19 cellular contexts compared by ENCODE assay signal in the genomic region with DNA sequence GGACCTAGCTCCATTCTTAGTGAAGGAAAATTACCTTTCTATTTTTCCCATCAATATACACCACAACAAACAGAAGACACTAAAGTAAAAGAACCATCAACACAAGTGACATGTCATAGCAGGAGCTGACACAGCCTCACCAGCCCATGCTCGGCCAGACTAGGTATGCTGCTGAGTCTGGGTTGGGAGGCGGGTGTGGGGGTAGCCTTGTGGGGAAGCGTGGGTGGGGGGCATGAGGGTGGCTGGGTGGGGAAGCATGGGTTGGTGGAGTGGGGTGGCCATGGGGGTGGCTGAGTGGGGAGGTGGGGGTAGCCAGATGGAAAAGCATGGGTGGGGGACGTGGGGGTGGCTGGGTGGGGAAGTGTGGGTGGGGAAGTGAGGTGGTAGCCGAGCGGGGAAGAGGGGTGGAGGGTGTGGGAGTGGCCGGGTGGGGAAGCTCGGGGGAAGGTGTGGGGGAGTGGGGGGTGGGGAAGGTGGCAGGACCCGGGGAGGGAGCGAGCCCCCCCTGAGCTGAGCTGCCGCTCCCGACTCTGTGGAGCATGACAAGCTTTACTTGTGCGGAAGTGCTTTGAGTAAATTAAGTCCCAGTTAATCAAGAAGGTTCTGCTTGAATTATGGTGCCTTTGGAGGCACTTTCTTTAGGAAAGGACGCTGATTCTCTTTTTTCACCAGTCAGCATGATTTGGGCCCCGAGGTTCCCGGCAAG.
A peak's percentile ranks its signal among the peaks of the same experiment; 100 is the strongest.
DNase-seq lines count a peak whose midpoint lies in the region; ATAC-seq and TF ChIP-seq lines count a peak whose summit lies in the region.
"Had no signal": no experiment of that assay in that cellular context is flagged by ENCODE, and none has a peak within 500 bp of the region (broad histone marks: within the 10 kb centered on the region; RNA-seq: fewer than 3 reads in every experiment).

No MANE protein-coding gene starts in this region.

- H4K20me1 ChIP-seq in BLaER1 (no peaks in the 10 kb centered on the region), H9 (ENCODE audit: control insufficient read depth, insufficient read depth, insufficient read length) (no peaks in the 10 kb centered on the region)

- H3K23ac ChIP-seq in H9 (ENCODE audit: insufficient read length, low read depth, low read length): no peak overlapping the region

- no peak overlapping the region for H3K4me3 Mint-ChIP-seq in H9
- no peak overlapping the region for H3K4me3 Mint-ChIP-seq in endothelial cell (ENCODE audit: unreplicated experiment)
- no peak overlapping the region for H3K4me3 Mint-ChIP-seq in progenitor cell of endocrine pancreas (ENCODE audit: low read depth)
- H3K4me3 Mint-ChIP-seq: stimulated activated naive B cell treated with anti-CD40 and anti-IgM and Interleukin-4, amounts not matched to agents 10 μg/mL and 1 μg/mL and 100 μg/mL, for 72 hours had no signal

- no peak overlapping the region for H4K8ac ChIP-seq in H9 (replicated peaks; ENCODE audit: insufficient read length, low read depth, low read length)

- H3K27ac ChIP-seq in BLaER1 (peak overlapping the region; percentile 75), H9 (ENCODE audit: insufficient read length, low read depth, low read length) (no peak overlapping the region)
- H3K27ac ChIP-seq: adrenal gland, psoas muscle, upper lobe of left lung had no signal

- ATAC-seq in GM18858 (IDR thresholded peaks at IDR 0.05; ENCODE audit: unreplicated experiment) (no peak), GM19351 (IDR thresholded peaks at IDR 0.05; ENCODE audit: unreplicated experiment) (no peak), GM19023 (IDR thresholded peaks at IDR 0.05; ENCODE audit: unreplicated experiment) (no peak), HG03025 (IDR thresholded peaks at IDR 0.05; ENCODE audit: low FRiP score, unreplicated experiment) (no peak)
- ATAC-seq: HCT116; psoas muscle; stimulated activated naive B cell treated with anti-CD40 and anti-IgM and Interleukin-4, amounts not matched to agents 10 μg/mL and 1 μg/mL and 100 μg/mL, for 72 hours had no signal

- no peaks in the 10 kb centered on the region for H3K23me2 ChIP-seq in H9 (ENCODE audit: insufficient read length, low read depth, low read length, poor library complexity, severe bottlenecking)

- no peak overlapping the region for H2BK20ac ChIP-seq in H9 (ENCODE audit: low read depth, low read length, poor library complexity, severe bottlenecking)

- H3K27ac Mint-ChIP-seq in H9 (no peak overlapping the region; a peak in 1 of 7 replicates), endothelial cell (ENCODE audit: unreplicated experiment) (no peak overlapping the region), progenitor cell of endocrine pancreas (peak overlapping the region; percentile 29)
- H3K27ac Mint-ChIP-seq: stimulated activated naive B cell treated with anti-CD40 and anti-IgM and Interleukin-4, amounts not matched to agents 10 μg/mL and 1 μg/mL and 100 μg/mL, for 72 hours had no signal

- peaks cover 8% of the 10 kb centered on the region in 2 experiments for H3K4me1 Mint-ChIP-seq in H9
- no peaks in the 10 kb centered on the region for H3K4me1 Mint-ChIP-seq in endothelial cell (ENCODE audit: unreplicated experiment)
- no peaks in the 10 kb centered on the region for H3K4me1 Mint-ChIP-seq in progenitor cell of endocrine pancreas (ENCODE audit: low read depth)
- H3K4me1 Mint-ChIP-seq: stimulated activated naive B cell treated with anti-CD40 and anti-IgM and Interleukin-4, amounts not matched to agents 10 μg/mL and 1 μg/mL and 100 μg/mL, for 72 hours had no signal

- no peaks in the 10 kb centered on the region for H3K79me2 ChIP-seq in H9 (ENCODE audit: insufficient read depth, low read length)

- no peak overlapping the region for H2BK12ac ChIP-seq in H9 (ENCODE audit: insufficient read length, low read depth, low read length)

- H3K27me3 Mint-ChIP-seq in H9 (ENCODE audit: low read depth): peaks cover 3% of the 10 kb centered on the region; the same call in 1 of the 2 replicates
- H3K27me3 Mint-ChIP-seq in endothelial cell (ENCODE audit: unreplicated experiment): peaks cover 4% of the 10 kb centered on the region
- peaks cover 6% of the 10 kb centered on the region for H3K27me3 Mint-ChIP-seq in progenitor cell of endocrine pancreas

- H3K4me2 ChIP-seq in BLaER1 (peak overlapping the region; percentile 93), H9 (ENCODE audit: insufficient read depth, insufficient read length, low read length) (no peak overlapping the region)

- TF ChIP-seq CTCF in H9 (conservative IDR thresholded peaks at IDR 0.05): no peak
- TF ChIP-seq CTCF in endothelial cell (IDR thresholded peaks at IDR 0.05; ENCODE audit: unreplicated experiment): no peak
- TF ChIP-seq CTCF in progenitor cell of endocrine pancreas (IDR thresholded peaks at IDR 0.05; ENCODE audit: unreplicated experiment): no peak

- no peak overlapping the region for H2AK5ac ChIP-seq in H9 (ENCODE audit: insufficient read length, low read length)

- H3K36me3 Mint-ChIP-seq in H9 (ENCODE audit: insufficient read depth in 1 of 3, low read depth in 3 of 3) (no peaks in the 10 kb centered on the region), endothelial cell (ENCODE audit: low read depth, unreplicated experiment) (peaks cover 4% of the 10 kb centered on the region), progenitor cell of endocrine pancreas (ENCODE audit: insufficient read depth) (no peaks in the 10 kb centered on the region)
- H3K36me3 Mint-ChIP-seq: stimulated activated naive B cell treated with anti-CD40 and anti-IgM and Interleukin-4, amounts not matched to agents 10 μg/mL and 1 μg/mL and 100 μg/mL, for 72 hours had no signal

- DNase-seq in H9 (peak; percentile 4), endothelial cell (ENCODE audit: low spot score) (peak; percentile 1), progenitor cell of endocrine pancreas (ENCODE audit: low spot score, unreplicated experiment) (no peak)
- DNase-seq: activated CD4-positive, alpha-beta T cell treated with anti-CD3 and anti-CD28 coated beads for 48 hours; KG1; mammary epithelial cell; NCI-H2081; NCI-H510A; psoas muscle; stimulated activated naive B cell treated with anti-CD40 and anti-IgM and Interleukin-4, amounts not matched to agents 10 μg/mL and 1 μg/mL and 100 μg/mL, for 72 hours had no signal

- H3K4me1 ChIP-seq in BLaER1: peaks cover 70% of the 10 kb centered on the region
- H3K4me1 ChIP-seq in H9 (ENCODE audit: insufficient read depth, low read length): no peaks in the 10 kb centered on the region
- H3K4me1 ChIP-seq: Caco-2, psoas muscle had no signal

- H3T11ph ChIP-seq in H9 (ENCODE audit: low read length): no peak overlapping the region

- no CpG with 5 or more reads among the region's 16 CpGs for WGBS in H9 (ENCODE audit: extremely low coverage, insufficient read length, low lambda C conversion rate)

- H3K9me3 Mint-ChIP-seq in H9 (peaks cover 0 to 5% of the 10 kb centered on the region in 2 experiments; a peak in 3 of 5 replicates), endothelial cell (ENCODE audit: unreplicated experiment) (no peaks in the 10 kb centered on the region), progenitor cell of endocrine pancreas (ENCODE audit: low read depth) (no peaks in the 10 kb centered on the region)

- H2BK15ac ChIP-seq in H9 (ENCODE audit: low read depth, low read length): no peak overlapping the region

- no peak overlapping the region for H3K4ac ChIP-seq in H9 (ENCODE audit: low read depth, low read length)

- no peaks in the 10 kb centered on the region for H3K36me3 ChIP-seq in BLaER1
- H3K36me3 ChIP-seq: adrenal gland, upper lobe of left lung had no signal

- no peak overlapping the region for H3K14ac ChIP-seq in H9 (ENCODE audit: insufficient read depth, low read length)

- no peak overlapping the region for H3K18ac ChIP-seq in H9 (ENCODE audit: insufficient read length, low read depth, low read length)

- H2BK120ac ChIP-seq in H9 (ENCODE audit: low read depth, low read length, poor library complexity, severe bottlenecking): no peak overlapping the region

- H3K27me3 ChIP-seq in BLaER1 (no peaks in the 10 kb centered on the region), H9 (ENCODE audit: insufficient read depth, low read length) (no peaks in the 10 kb centered on the region)
- H3K27me3 ChIP-seq: adrenal gland, upper lobe of left lung had no signal

- H3K79me1 ChIP-seq in H9 (ENCODE audit: insufficient read depth, low read depth, low read length, poor library complexity, severe bottlenecking): no peaks in the 10 kb centered on the region

- no peak overlapping the region for H4K5ac ChIP-seq in H9 (ENCODE audit: insufficient read length, low read depth, low read length)

- no peak overlapping the region for H4K91ac ChIP-seq in H9 (ENCODE audit: insufficient read length, low read depth, low read length)

- no peak overlapping the region for H2BK5ac ChIP-seq in H9 (ENCODE audit: insufficient read length, low read length)

- H3K9ac ChIP-seq in BLaER1 (peak overlapping the region; percentile 58; the same call in 1 of the 2 replicates), H9 (ENCODE audit: extremely low read depth, insufficient read length, low read length) (no peak overlapping the region)

- peak overlapping the region; percentile 38; the same call in 1 of the 2 replicates for H3K4me3 ChIP-seq in BLaER1
- H3K4me3 ChIP-seq: adrenal gland, psoas muscle, upper lobe of left lung had no signal

- H3K9me3 ChIP-seq in BLaER1: no peaks in the 10 kb centered on the region; the same call in 1 of the 2 replicates
- no peaks in the 10 kb centered on the region for H3K9me3 ChIP-seq in H9 (ENCODE audit: control insufficient read depth, low read depth, low read length)
- H3K9me3 ChIP-seq: adrenal gland, psoas muscle, upper lobe of left lung had no signal

- no peak overlapping the region for H3K56ac ChIP-seq in H9 (ENCODE audit: insufficient read length, low read depth, low read length)

- H2AFZ ChIP-seq in H9 (ENCODE audit: low read length): no peak overlapping the region
